In genomic region chr11:37142591-37142990, GRCh38 we compare ENCODE assay signal across 26 cellular contexts.
"Had no signal": no experiment of that assay in that cellular context is flagged by ENCODE, and none has a peak within 500 bp of the region (broad histone marks: within the 10 kb centered on the region; RNA-seq: fewer than 3 reads in every experiment).

No MANE protein-coding gene starts in this region.

- H3K36me3 Mint-ChIP-seq: immature natural killer cell; naive B cell; naive thymus-derived CD8-positive, alpha-beta T cell had no signal

- H3K27ac Mint-ChIP-seq: dendritic cell treated with granulocyte-macrophage colony-stimulating factor and Interleukin-4, amounts not matched to agents 40 ng/mL and 50 ng/mL, for 4 days; effector memory CD8-positive, alpha-beta T cell; endodermal cell; immature natural killer cell; mesothelial cell of epicardium; naive B cell; naive thymus-derived CD8-positive, alpha-beta T cell had no signal

- H3K27me3 Mint-ChIP-seq: dendritic cell treated with granulocyte-macrophage colony-stimulating factor and Interleukin-4, amounts not matched to agents 40 ng/mL and 50 ng/mL, for 4 days; effector memory CD8-positive, alpha-beta T cell; naive B cell; naive thymus-derived CD8-positive, alpha-beta T cell had no signal

- DNase-seq: colonic mucosa; cortex of kidney; effector CD8-positive, alpha-beta T cell; effector memory CD8-positive, alpha-beta T cell; endodermal cell; erythroblast; esophagus squamous epithelium; foreskin fibroblast; heart left ventricle; hypothalamus; immature natural killer cell; islet precursor cell; kidney; kidney glomerular epithelial cell; left colon; left lung; left ventricle myocardium superior; lower lobe of right lung; mesenchymal stem cell; mucosa of descending colon; naive B cell; naive thymus-derived CD8-positive, alpha-beta T cell had no signal

- H3K4me3 Mint-ChIP-seq: dendritic cell treated with granulocyte-macrophage colony-stimulating factor and Interleukin-4, amounts not matched to agents 40 ng/mL and 50 ng/mL, for 4 days; effector memory CD8-positive, alpha-beta T cell; endodermal cell; immature natural killer cell; mesothelial cell of epicardium; naive B cell; naive thymus-derived CD8-positive, alpha-beta T cell had no signal

- H3K4me1 Mint-ChIP-seq: endodermal cell; immature natural killer cell; mesothelial cell of epicardium; naive B cell; naive thymus-derived CD8-positive, alpha-beta T cell had no signal

- ATAC-seq: effector memory CD8-positive, alpha-beta T cell; esophagus mucosa; gastroesophageal sphincter; heart left ventricle; left colon; left lung; left ventricle myocardium superior; lower lobe of right lung; mucosa of descending colon; naive thymus-derived CD8-positive, alpha-beta T cell had no signal
